Comparison of ENCODE assay signal across 8 cellular contexts in genomic region chr7:24573008-24573553, GRCh38. TPM values are rescaled to one million over a fixed set of nuclear protein-coding genes. Genes with fewer than 3 reads are reported as not detected.
DNase-seq lines count a peak whose midpoint lies in the region; ATAC-seq and TF ChIP-seq lines count a peak whose summit lies in the region.

Gene PALS2, plus strand, starts transcription at chr7:24573452. Its CDS starts 50,216 bp downstream, at chr7:24623668.

- H3K9me3 Mint-ChIP-seq in activated T-helper 2 cell treated with anti-CD3 and anti-CD28 coated beads, Interferon-gamma antibody, Interleukin-2, Interleukin-4, amounts not matched to agents 10 μg/mL and 5 μg/mL and 100 μg/mL, durations not matched to agents 14 hours and 24 hours and 36 hours: no peaks in the 10 kb centered on the region
- H3K9me3 Mint-ChIP-seq in nephron: no peaks in the 10 kb centered on the region
- H3K9me3 Mint-ChIP-seq in stimulated activated naive CD8-positive, alpha-beta T cell treated with anti-CD3 and anti-CD28 coated beads, Interleukin-15, amount 100 ng/mL, for 72 hours: no peaks in the 10 kb centered on the region

- intact Hi-C loops in activated T-helper 2 cell treated with anti-CD3 and anti-CD28 coated beads, Interferon-gamma antibody, Interleukin-2, Interleukin-4, amounts not matched to agents 10 μg/mL and 5 μg/mL and 100 μg/mL, durations not matched to agents 14 hours and 24 hours and 36 hours (cut with micrococcal nuclease): loop anchor here (2.0 to 10.0 kb wide), 4 partner anchors 16 to 978 kb away; partner anchors contain the start of gene CCDC126

- peaks cover 26% of the 10 kb centered on the region for H3K4me1 Mint-ChIP-seq in activated T-helper 2 cell treated with anti-CD3 and anti-CD28 coated beads, Interferon-gamma antibody, Interleukin-2, Interleukin-4, amounts not matched to agents 10 μg/mL and 5 μg/mL and 100 μg/mL, durations not matched to agents 14 hours and 24 hours and 36 hours (ENCODE audit: low read depth)
- peaks cover 17% of the 10 kb centered on the region for H3K4me1 Mint-ChIP-seq in nephron
- peaks cover 23% of the 10 kb centered on the region for H3K4me1 Mint-ChIP-seq in stimulated activated naive CD8-positive, alpha-beta T cell treated with anti-CD3 and anti-CD28 coated beads, Interleukin-15, amount 100 ng/mL, for 72 hours

- TF ChIP-seq CTCF in fibroblast of pulmonary artery (IDR thresholded peaks at IDR 0.05; ENCODE audit: low read length, missing control alignments) (no peak), nephron (IDR thresholded peaks at IDR 0.05; ENCODE audit: unreplicated experiment in 3 of 3) (no peak)

- H3K4me3 ChIP-seq in fibroblast of pulmonary artery (replicated peaks; ENCODE audit: low read depth, low read length): peak within 1 kb of the TSS; percentile 66

- H3K36me3 Mint-ChIP-seq in activated T-helper 2 cell treated with anti-CD3 and anti-CD28 coated beads, Interferon-gamma antibody, Interleukin-2, Interleukin-4, amounts not matched to agents 10 μg/mL and 5 μg/mL and 100 μg/mL, durations not matched to agents 14 hours and 24 hours and 36 hours (ENCODE audit: low read depth): peaks cover 5% of the 10 kb centered on the region
- H3K36me3 Mint-ChIP-seq in nephron (ENCODE audit: low read depth): no peaks in the 10 kb centered on the region

- H3K27me3 Mint-ChIP-seq in activated T-helper 2 cell treated with anti-CD3 and anti-CD28 coated beads, Interferon-gamma antibody, Interleukin-2, Interleukin-4, amounts not matched to agents 10 μg/mL and 5 μg/mL and 100 μg/mL, durations not matched to agents 14 hours and 24 hours and 36 hours (ENCODE audit: low read depth): peaks cover 45% of the 10 kb centered on the region
- H3K27me3 Mint-ChIP-seq in nephron (ENCODE audit: low read depth): peaks cover 42% of the 10 kb centered on the region
- peaks cover 32% of the 10 kb centered on the region for H3K27me3 Mint-ChIP-seq in stimulated activated naive CD8-positive, alpha-beta T cell treated with anti-CD3 and anti-CD28 coated beads, Interleukin-15, amount 100 ng/mL, for 72 hours

- H3K4me3 Mint-ChIP-seq in activated T-helper 2 cell treated with anti-CD3 and anti-CD28 coated beads, Interferon-gamma antibody, Interleukin-2, Interleukin-4, amounts not matched to agents 10 μg/mL and 5 μg/mL and 100 μg/mL, durations not matched to agents 14 hours and 24 hours and 36 hours (ENCODE audit: low read depth): peak within 1 kb of the TSS; percentile 96
- H3K4me3 Mint-ChIP-seq in nephron: peak within 1 kb of the TSS; percentile 96 to 99 (median 97)
- H3K4me3 Mint-ChIP-seq in stimulated activated naive CD8-positive, alpha-beta T cell treated with anti-CD3 and anti-CD28 coated beads, Interleukin-15, amount 100 ng/mL, for 72 hours: peak within 1 kb of the TSS; percentile 86 to 90

- peak within 1 kb of the TSS; percentile 89 for H3K27ac Mint-ChIP-seq in activated T-helper 2 cell treated with anti-CD3 and anti-CD28 coated beads, Interferon-gamma antibody, Interleukin-2, Interleukin-4, amounts not matched to agents 10 μg/mL and 5 μg/mL and 100 μg/mL, durations not matched to agents 14 hours and 24 hours and 36 hours
- H3K27ac Mint-ChIP-seq in nephron: peak within 1 kb of the TSS; percentile 89 to 95 (median 94)
- H3K27ac Mint-ChIP-seq in stimulated activated naive CD8-positive, alpha-beta T cell treated with anti-CD3 and anti-CD28 coated beads, Interleukin-15, amount 100 ng/mL, for 72 hours: peak within 1 kb of the TSS; percentile 68 to 90

- DNase-seq in D341Med (ENCODE audit: low spot score): peak; percentile 91
- DNase-seq in HUDEP-2 (lab: John Stamatoyannopoulos, UW; ENCODE audit: unreplicated experiment in 76 of 76): peak in 66 of 76 experiments; percentile 12 to 82 (median 53)
- peak; percentile 78 for DNase-seq in RKO (ENCODE audit: low spot score)
- DNase-seq in activated T-helper 2 cell treated with anti-CD3 and anti-CD28 coated beads, Interferon-gamma antibody, Interleukin-2, Interleukin-4, amounts not matched to agents 10 μg/mL and 5 μg/mL and 100 μg/mL, durations not matched to agents 14 hours and 24 hours and 36 hours (ENCODE audit: low spot score): peak; percentile 75
- DNase-seq in fibroblast of pulmonary artery (ENCODE audit: low read depth): peak; percentile 71
- peak; percentile 79 to 80 for DNase-seq in stimulated activated naive CD8-positive, alpha-beta T cell treated with anti-CD3 and anti-CD28 coated beads, Interleukin-15, amount 100 ng/mL, for 72 hours

- peak; percentile 43 for ATAC-seq in GM21381 (IDR thresholded peaks at IDR 0.05; ENCODE audit: unreplicated experiment)
- ATAC-seq in stimulated activated naive CD8-positive, alpha-beta T cell treated with anti-CD3 and anti-CD28 coated beads, Interleukin-15, amount 100 ng/mL, for 72 hours: peak; percentile 72

RNA-seq across cellular contexts. Expression of gene PALS2, which starts in this region (rescaled TPM):
- 30.6 and 35.2 TPM in 2 replicates for total RNA-seq in activated T-helper 2 cell treated with anti-CD3 and anti-CD28 coated beads, Interferon-gamma antibody, Interleukin-2, Interleukin-4, amounts not matched to agents 10 μg/mL and 5 μg/mL and 100 μg/mL, durations not matched to agents 14 hours and 24 hours and 36 hours

Comparison
In these comparisons a context has a peak if more than half of its experiments do, and no peak if none do; other contexts are left out.
1. Peak in every context shown above with its lines: DNase-seq, ATAC-seq and H3K4me3 ChIP-seq.